In genomic region chr12:15693233-15693911, GRCh38 we compare ENCODE assay signal across 16 cellular contexts.
DNase-seq lines count a peak whose midpoint lies in the region; ATAC-seq and TF ChIP-seq lines count a peak whose summit lies in the region.
"Had no signal": no experiment of that assay in that cellular context is flagged by ENCODE, and none has a peak within 500 bp of the region (broad histone marks: within the 10 kb centered on the region; RNA-seq: fewer than 3 reads in every experiment).

No MANE protein-coding gene starts in this region.

- H3K9ac ChIP-seq in mammary epithelial cell (ENCODE audit: insufficient read depth, low read length): no peak overlapping the region

- 97% methylated on average over 2 of the region's 2 CpGs for whole genome bisulfite sequencing in mammary epithelial cell (ENCODE audit: low coverage, missing lambda C conversion rate)

- no peak overlapping the region for H2AFZ ChIP-seq in mammary epithelial cell (ENCODE audit: low read depth, low read length)

- H3K36me3 ChIP-seq in mammary epithelial cell (ENCODE audit: insufficient read depth, low read length) (no peaks in the 10 kb centered on the region), breast epithelium (no peaks in the 10 kb centered on the region), uterus (no peaks in the 10 kb centered on the region)
- H3K36me3 ChIP-seq: upper lobe of left lung had no signal

- H4K20me1 ChIP-seq in mammary epithelial cell (ENCODE audit: insufficient read depth, low read length): no peaks in the 10 kb centered on the region

- TF ChIP-seq POLR2A in breast epithelium (IDR thresholded peaks at IDR 0.05) (no peak), uterus (IDR thresholded peaks at IDR 0.05) (no peak)

- H3K27ac ChIP-seq in mammary epithelial cell (ENCODE audit: insufficient read depth, low read depth, low read length): no peak overlapping the region
- H3K27ac ChIP-seq in breast epithelium: no peak overlapping the region
- peak overlapping the region; percentile 30 to 74 for H3K27ac ChIP-seq in uterus
- H3K27ac ChIP-seq: RWPE1 had no signal

- H3K4me3 ChIP-seq in mammary epithelial cell (replicated peaks in 1 of 3; ENCODE audit: insufficient read depth in 1 of 3, low read depth in 2 of 3, low read length in 3 of 3) (no peak overlapping the region), breast epithelium (no peak overlapping the region), uterus (no peak overlapping the region)
- H3K4me3 ChIP-seq: upper lobe of left lung had no signal

- intact Hi-C loops in mammary epithelial cell (cut with micrococcal nuclease): no loop called here
- intact Hi-C loops in breast epithelium (cut with DNase I; ENCODE audit: low total_unique reads): no loop called here
- intact Hi-C loops in uterus (cut with DNase I; ENCODE audit: low total_unique reads): no loop called here

- no peak for TF ChIP-seq CTCF in mammary epithelial cell (conservative IDR thresholded peaks at IDR 0.05 in 1 of 2, IDR thresholded peaks at IDR 0.05 in 1 of 2; ENCODE audit: extremely low read depth in 1 of 2, insufficient read depth in 1 of 2, low read depth in 1 of 2, low read length in 2 of 2)
- no peak for TF ChIP-seq CTCF in breast epithelium (IDR thresholded peaks at IDR 0.05)
- TF ChIP-seq CTCF in uterus (IDR thresholded peaks at IDR 0.05): no peak

- peaks cover 3% of the 10 kb centered on the region for H3K4me1 ChIP-seq in mammary epithelial cell (ENCODE audit: insufficient read depth, low read length)
- no peaks in the 10 kb centered on the region for H3K4me1 ChIP-seq in breast epithelium
- no peaks in the 10 kb centered on the region for H3K4me1 ChIP-seq in uterus

- BruUV-seq in mammary epithelial cell (replicated peaks; lab: Mats Ljungman, UMichigan): no TSS peak

- in situ Hi-C loops in mammary epithelial cell (cut with MboI; ENCODE audit: low sequenced_read_pairs in 2 of 2): no loop called here

- H3K79me2 ChIP-seq in mammary epithelial cell (ENCODE audit: insufficient read depth, low read length): peaks cover 26% of the 10 kb centered on the region

- CTCF ChIA-PET in mammary epithelial cell (lab: Charles Lee; ENCODE audit: low non-redundant PET): no interaction called here

- dilution Hi-C loops in mammary epithelial cell (cut with HindIII; ENCODE audit: low sequenced_read_pairs): no loop called here

- no peak overlapping the region for H3K4me2 ChIP-seq in mammary epithelial cell (ENCODE audit: insufficient read depth, low read depth, low read length)

- H3K27me3 ChIP-seq in mammary epithelial cell (ENCODE audit: insufficient read depth, low read length) (no peaks in the 10 kb centered on the region), breast epithelium (no peaks in the 10 kb centered on the region), uterus (no peaks in the 10 kb centered on the region)
- H3K27me3 ChIP-seq: upper lobe of left lung had no signal

- DNase-seq in mammary epithelial cell: peak; percentile 35
- DNase-seq in breast epithelium (ENCODE audit: low spot score in 2 of 2): no peak
- DNase-seq in brain pericyte (ENCODE audit: low read depth, low spot score): peak; percentile 58
- DNase-seq in kidney tubule cell (ENCODE audit: low spot score): peak; percentile 19
- no peak for DNase-seq in uterus
- no peak for DNase-seq in anterior cingulate cortex (lab: John Stamatoyannopoulos, UW)
- DNase-seq in NK-92 treated with Interleukin-12 subunit alpha and Interleukin-12 subunit beta, amount 100 ng/mL, for 24 hours (lab: John Stamatoyannopoulos, UW): no peak
- DNase-seq: activated CD4-positive, CD25-positive, alpha-beta regulatory T cell; activated CD8-positive, alpha-beta memory T cell treated with anti-CD3 and anti-CD28 coated beads, Interleukin-2, amount 50 U/mL, for 4 hours; activated naive CD4-positive, alpha-beta T cell treated with anti-CD3 and anti-CD28 coated beads, Interleukin-2, amount 10 ng/mL, durations not matched to agents 7 days and 5 days; Caco-2; effector memory CD8-positive, alpha-beta T cell; NCI-H2107; upper lobe of left lung had no signal

- no peaks in the 10 kb centered on the region for H3K9me3 ChIP-seq in mammary epithelial cell (replicated peaks; ENCODE audit: insufficient read depth, low read length)
- H3K9me3 ChIP-seq in breast epithelium: no peaks in the 10 kb centered on the region
- no peaks in the 10 kb centered on the region for H3K9me3 ChIP-seq in uterus
- H3K9me3 ChIP-seq: Caco-2, upper lobe of left lung had no signal

- ATAC-seq in GM18511 (IDR thresholded peaks at IDR 0.05; ENCODE audit: unreplicated experiment): no peak
- ATAC-seq: effector memory CD8-positive, alpha-beta T cell had no signal

Comparison
In these comparisons a context has a peak if more than half of its experiments do, and no peak if none do; other contexts are left out.
1. DNase-seq: peak in mammary epithelial cell (single experiment), brain pericyte (single experiment) and kidney tubule cell (single experiment); none in breast epithelium (0 of 2), uterus (0 of 2), anterior cingulate cortex (0 of 58) and NK-92 treated with Interleukin-12 subunit alpha and Interleukin-12 subunit beta, amount 100 ng/mL, for 24 hours (single experiment).
2. H3K27ac ChIP-seq: peak in uterus (2 of 2); none in mammary epithelial cell (single experiment) and breast epithelium (0 of 2).